In the genomic region with DNA sequence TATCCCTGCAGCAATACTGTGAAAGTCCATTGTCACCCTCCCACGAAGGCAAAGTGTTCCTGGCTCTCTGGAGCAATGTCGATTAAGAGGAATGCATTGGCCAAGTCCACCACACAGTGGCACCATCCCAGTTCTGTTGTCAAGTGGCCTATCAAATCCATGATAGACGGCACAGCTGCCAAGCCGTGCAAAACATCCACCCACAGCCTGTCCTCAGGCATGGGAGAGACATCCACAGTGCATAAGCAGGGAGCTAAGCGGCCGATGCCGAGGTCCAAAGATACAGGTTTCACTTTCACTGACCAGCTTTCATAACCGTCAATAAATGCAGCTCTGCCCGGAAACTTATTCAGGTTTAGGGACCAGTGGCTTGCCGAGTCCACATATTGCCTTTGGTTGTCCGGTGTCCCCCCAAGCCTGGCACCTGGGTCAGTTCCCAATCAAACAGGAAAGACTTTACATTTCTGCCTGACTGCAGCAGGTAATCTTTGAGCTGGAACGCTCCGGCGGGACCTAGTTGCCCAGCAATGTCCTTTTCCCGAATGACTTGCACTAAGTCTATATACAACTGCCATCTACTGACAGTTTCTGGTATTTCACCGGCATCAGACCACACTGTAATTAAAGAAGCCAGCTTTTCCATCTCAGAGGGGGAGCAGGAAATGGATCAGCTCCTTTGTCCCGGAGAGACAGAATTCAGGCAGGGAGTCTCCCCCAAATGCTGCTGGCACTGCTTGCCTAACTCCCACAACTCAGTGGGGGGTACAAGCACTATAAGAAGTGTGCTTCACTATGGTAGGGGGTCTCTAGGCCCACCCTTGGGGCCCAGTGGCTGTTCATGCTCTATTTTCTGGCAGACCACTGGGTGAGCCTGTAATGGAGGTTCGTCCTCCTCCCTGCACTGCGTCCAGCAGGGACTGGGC, we compare ENCODE assay signal across 8 cellular contexts. TPM values are rescaled to one million over a fixed set of nuclear protein-coding genes. Genes with fewer than 3 reads are reported as not detected.
A peak's percentile ranks its signal among the peaks of the same experiment; 100 is the strongest.
DNase-seq lines count a peak whose midpoint lies in the region; ATAC-seq and TF ChIP-seq lines count a peak whose summit lies in the region.

No MANE protein-coding gene starts in this region.

- H3K27me3 ChIP-seq in CD4-positive, alpha-beta T cell (ENCODE audit: control insufficient read depth, insufficient read depth, low read length): no peaks in the 10 kb centered on the region
- H3K27me3 ChIP-seq in Peyer's patch (no peaks in the 10 kb centered on the region), fibroblast of lung (ENCODE audit: control insufficient read depth, insufficient read depth, low read length) (no peaks in the 10 kb centered on the region), stomach smooth muscle (ENCODE audit: control insufficient read depth in 1 of 2, insufficient read depth in 2 of 2, low read length in 2 of 2) (no peaks in the 10 kb centered on the region)

- peak overlapping the region; percentile 71 for H3K9ac ChIP-seq in fibroblast of lung (ENCODE audit: insufficient read depth, low read length)
- H3K9ac ChIP-seq in stomach smooth muscle (ENCODE audit: low read length in 2 of 2): peak overlapping the region; percentile 70 to 90

- peak overlapping the region; percentile 87 for H3K4me2 ChIP-seq in fibroblast of lung (ENCODE audit: extremely low read depth, insufficient read depth, low read length)

- peak overlapping the region; percentile 44 to 59 (median 52) for H3K4me3 ChIP-seq in Peyer's patch
- H3K4me3 ChIP-seq in fibroblast of lung (replicated peaks in 1 of 4; ENCODE audit: control extremely low read depth in 1 of 4, insufficient read depth in 1 of 4, low read depth in 3 of 4, low read length in 4 of 4): peak overlapping the region; percentile 82 to 87 (median 86)
- H3K4me3 ChIP-seq in stomach smooth muscle (ENCODE audit: low read length in 2 of 2): peak overlapping the region; percentile 72 to 92

- peak in 1 of 2 donors; percentile 33 for TF ChIP-seq POLR2A in Peyer's patch (IDR thresholded peaks at IDR 0.05)

- CTCF ChIA-PET in CD4-positive, alpha-beta T cell (lab: Charles Lee): interaction anchor here (0.5 to 1.8 kb wide), 33 partner anchors 9 to 1179 kb away, joined by 3 to 18 read pairs (median 4); a partner anchor contains a TSS

- H3K27me3 Mint-ChIP-seq in CD4-positive, alpha-beta T cell: no peaks in the 10 kb centered on the region
- no peaks in the 10 kb centered on the region for H3K27me3 Mint-ChIP-seq in activated T-helper 17 cell treated with anti-CD3 and anti-CD28 coated beads, Interleukin-2, amount 50 U/mL, for 72 hours

- peak; percentile 77 for TF ChIP-seq CTCF in CD4-positive, alpha-beta T cell (IDR thresholded peaks at IDR 0.05)
- peak; percentile 80 to 97 (median 94) for TF ChIP-seq CTCF in Peyer's patch (IDR thresholded peaks at IDR 0.05)
- peak; percentile 78 for TF ChIP-seq CTCF in fibroblast of lung (conservative IDR thresholded peaks at IDR 0.05 in 1 of 2, IDR thresholded peaks at IDR 0.05 in 1 of 2; ENCODE audit: low read depth in 1 of 2, low read length in 2 of 2)

- POLR2A ChIA-PET in CD4-positive, alpha-beta T cell (lab: Charles Lee): interaction anchor here (1.0 to 1.9 kb wide), 9 partner anchors 20 to 484 kb away, joined by 3 to 13 read pairs (median 6); a partner anchor contains a TSS

- no peaks in the 10 kb centered on the region for H3K9me3 Mint-ChIP-seq in CD4-positive, alpha-beta T cell
- H3K9me3 Mint-ChIP-seq in activated T-helper 17 cell treated with anti-CD3 and anti-CD28 coated beads, Interleukin-2, amount 50 U/mL, for 72 hours: no peaks in the 10 kb centered on the region

- no peaks in the 10 kb centered on the region for H3K9me3 ChIP-seq in CD4-positive, alpha-beta T cell (ENCODE audit: control insufficient read depth, low read length)
- H3K9me3 ChIP-seq in Peyer's patch: no peaks in the 10 kb centered on the region
- no peaks in the 10 kb centered on the region for H3K9me3 ChIP-seq in fibroblast of lung (ENCODE audit: control insufficient read depth, insufficient read depth, low read depth, low read length)
- no peaks in the 10 kb centered on the region for H3K9me3 ChIP-seq in stomach smooth muscle (ENCODE audit: control insufficient read depth in 2 of 2, low read length in 2 of 2)

- H3K36me3 ChIP-seq in Peyer's patch (no peaks in the 10 kb centered on the region), fibroblast of lung (ENCODE audit: control insufficient read depth, insufficient read depth, low read length) (no peaks in the 10 kb centered on the region), stomach smooth muscle (ENCODE audit: control insufficient read depth in 2 of 2, insufficient read depth in 2 of 2, low read length in 2 of 2) (peaks cover 2 to 4% of the 10 kb centered on the region in 2 donors)

- H3K4me1 Mint-ChIP-seq in CD4-positive, alpha-beta T cell (ENCODE audit: low read depth): peaks cover 42% of the 10 kb centered on the region
- H3K4me1 Mint-ChIP-seq in activated T-helper 17 cell treated with anti-CD3 and anti-CD28 coated beads, Interleukin-2, amount 50 U/mL, for 72 hours: peaks cover 11% of the 10 kb centered on the region

- H3K36me3 Mint-ChIP-seq in CD4-positive, alpha-beta T cell (ENCODE audit: low read depth): peaks cover 4% of the 10 kb centered on the region
- no peaks in the 10 kb centered on the region for H3K36me3 Mint-ChIP-seq in activated T-helper 17 cell treated with anti-CD3 and anti-CD28 coated beads, Interleukin-2, amount 50 U/mL, for 72 hours (ENCODE audit: low read depth)

- ATAC-seq in CD4-positive, alpha-beta T cell (ENCODE audit: poor library complexity): peak; percentile 93
- peak; percentile 69 for ATAC-seq in GM21360 (IDR thresholded peaks at IDR 0.05; ENCODE audit: unreplicated experiment)
- peak; percentile 84 for ATAC-seq in activated T-helper 17 cell treated with anti-CD3 and anti-CD28 coated beads, Interleukin-2, amount 50 U/mL, for 72 hours (replicated peaks)

- H3K79me2 ChIP-seq in fibroblast of lung (ENCODE audit: control insufficient read depth, insufficient read depth, low read length): peaks cover 14% of the 10 kb centered on the region

- H3K4me1 ChIP-seq in Peyer's patch (peaks cover 0 to 25% (median 0%) of the 10 kb centered on the region in 4 donors), fibroblast of lung (ENCODE audit: control insufficient read depth, extremely low read depth, insufficient read depth, low read length) (peaks cover 5% of the 10 kb centered on the region), stomach smooth muscle (ENCODE audit: control insufficient read depth, insufficient read depth, low read length) (peaks cover 25% of the 10 kb centered on the region)

- H2AFZ ChIP-seq in fibroblast of lung (ENCODE audit: low read length): peak overlapping the region; percentile 93

- H3K4me3 Mint-ChIP-seq in CD4-positive, alpha-beta T cell: peak overlapping the region; percentile 90
- peak overlapping the region; percentile 85 for H3K4me3 Mint-ChIP-seq in activated T-helper 17 cell treated with anti-CD3 and anti-CD28 coated beads, Interleukin-2, amount 50 U/mL, for 72 hours

- intact Hi-C loops in CD4-positive, alpha-beta T cell (cut with DNase I, micrococcal nuclease): loop anchor here (1.0 to 5.0 kb wide), 6 partner anchors 104 to 1193 kb away; a partner anchor contains a TSS

- no peaks in the 10 kb centered on the region for H4K20me1 ChIP-seq in fibroblast of lung (ENCODE audit: control insufficient read depth, extremely low read depth, insufficient read depth, low read length)

- peak overlapping the region; percentile 22 for H3K27ac Mint-ChIP-seq in CD4-positive, alpha-beta T cell
- peak overlapping the region; percentile 81 for H3K27ac Mint-ChIP-seq in activated T-helper 17 cell treated with anti-CD3 and anti-CD28 coated beads, Interleukin-2, amount 50 U/mL, for 72 hours

- peak; percentile 26 to 53 (median 36) for DNase-seq in CD4-positive, alpha-beta T cell
- DNase-seq in Kasumi-1 (lab: John Stamatoyannopoulos, UW) (peak; percentile 77 to 79), Peyer's patch (peak; percentile 69 to 86 (median 81)), fibroblast of lung (ENCODE audit: low read depth in 2 of 2) (peak; percentile 87 to 92), myocyte (ENCODE audit: low read depth) (peak; percentile 92)

- no peak overlapping the region for H3K27ac ChIP-seq in CD4-positive, alpha-beta T cell (ENCODE audit: low read depth, low read length)
- peak overlapping the region; percentile 56 to 89 (median 74) for H3K27ac ChIP-seq in Peyer's patch
- peak overlapping the region; percentile 81 for H3K27ac ChIP-seq in fibroblast of lung (ENCODE audit: insufficient read depth, low read length)
- peak overlapping the region; percentile 95 for H3K27ac ChIP-seq in stomach smooth muscle (ENCODE audit: low read length)

RNA-seq across cellular contexts. Expression of a gene that starts 6.3 kb away (rescaled TPM):
- total RNA-seq in CD4-positive, alpha-beta T cell: under 1 TPM; 0.88 to 0.89 TPM
- total RNA-seq in Peyer's patch (1 to 10 TPM; 2.5 to 7.0 (median 4.6) TPM), fibroblast of lung (5.1 and 6.9 TPM in 2 replicates), myocyte (4.4 and 5.5 TPM in 2 replicates)
- total RNA-seq in activated T-helper 17 cell treated with anti-CD3 and anti-CD28 coated beads, Interleukin-2, amount 50 U/mL, for 72 hours: 1 to 10 TPM; 1.5 to 2.6 TPM
- polyA plus RNA-seq in fibroblast of lung: 3.2 and 3.9 TPM in 2 replicates
- polyA plus RNA-seq in fibroblast of lung (2012): 2.4 TPM in 2 replicates
- 1.3 and 1.7 TPM in 2 replicates for polyA minus RNA-seq in fibroblast of lung (ENCODE audit: low replicate concordance)
- polyA plus RNA-seq in myocyte (2012): 3.5 TPM

RNA-seq across cellular contexts. Expression of a gene that starts 20.1 kb away (rescaled TPM):
- total RNA-seq in CD4-positive, alpha-beta T cell: 1 to 10 TPM in 1 of 2 experiments, under 1 TPM in 1; 0.88 to 1.1 TPM
- total RNA-seq in Peyer's patch: 1 to 10 TPM; 5.6 to 9.2 (median 8.2) TPM
- total RNA-seq in activated T-helper 17 cell treated with anti-CD3 and anti-CD28 coated beads, Interleukin-2, amount 50 U/mL, for 72 hours: 1 to 10 TPM in 1 of 2 donors, under 1 TPM in 1; 0.63 to 1.0 TPM
- total RNA-seq in fibroblast of lung: 5.0 and 5.9 TPM in 2 replicates
- polyA plus RNA-seq in fibroblast of lung: 1.8 and 2.9 TPM in 2 replicates
- 1.1 and 1.4 TPM in 2 replicates for polyA plus RNA-seq in fibroblast of lung (2012)
- 0.82 TPM in 1 of 2 replicates, not detected in the other for polyA minus RNA-seq in fibroblast of lung (ENCODE audit: low replicate concordance)
- 12.5 and 13.2 TPM in 2 replicates for total RNA-seq in myocyte
- polyA plus RNA-seq in myocyte (2012): 11.3 TPM

RNA-seq across cellular contexts. Expression of a gene that starts 43.5 kb away (rescaled TPM):
- total RNA-seq in CD4-positive, alpha-beta T cell: 1 to 10 TPM; 2.0 to 2.3 TPM
- 10 to 100 TPM in 1 of 4 donors, 1 to 10 TPM in 3; 4.0 to 19.8 (median 7.5) TPM for total RNA-seq in Peyer's patch
- total RNA-seq in activated T-helper 17 cell treated with anti-CD3 and anti-CD28 coated beads, Interleukin-2, amount 50 U/mL, for 72 hours: 1 to 10 TPM; 2.9 to 4.3 TPM
- total RNA-seq in fibroblast of lung: 8.2 and 9.6 TPM in 2 replicates
- polyA plus RNA-seq in fibroblast of lung: 3.3 and 4.7 TPM in 2 replicates
- polyA plus RNA-seq in fibroblast of lung (2012): 1.8 and 2.5 TPM in 2 replicates
- polyA minus RNA-seq in fibroblast of lung (ENCODE audit: low replicate concordance): 1.8 and 2.4 TPM in 2 replicates
- 4.0 TPM in 2 replicates for total RNA-seq in myocyte
- polyA plus RNA-seq in myocyte (2012): 1.5 TPM

Comparison
In these comparisons a context has a peak if more than half of its experiments do, and no peak if none do; other contexts are left out.
1. DNase-seq: peak in every context shown above with its lines; median percentile 92 in myocyte; 90 in fibroblast of lung; 81 in Peyer's patch; 78 in Kasumi-1; 36 in CD4-positive, alpha-beta T cell.